22 cellular contexts compared by ENCODE assay signal in genomic region chr16:49466881-49467280, GRCh38.
DNase-seq lines count a peak whose midpoint lies in the region; ATAC-seq and TF ChIP-seq lines count a peak whose summit lies in the region.
"Had no signal": no experiment of that assay in that cellular context is flagged by ENCODE, and none has a peak within 500 bp of the region (broad histone marks: within the 10 kb centered on the region; RNA-seq: fewer than 3 reads in every experiment).

No MANE protein-coding gene starts in this region.

- H3K4me1 ChIP-seq in lung (ENCODE audit: control insufficient read depth in 2 of 2, insufficient read depth in 2 of 2, low read length in 2 of 2) (peaks cover 0 to 3% of the 10 kb centered on the region in 2 donors), vagina (peaks cover 7% of the 10 kb centered on the region)

- H3K36me3 Mint-ChIP-seq in activated CD8-positive, alpha-beta memory T cell treated with anti-CD3 and anti-CD28 coated beads, Interleukin-2, amount 10 ng/mL, durations not matched to agents 7 days and 5 days = no peaks in the 10 kb centered on the region
- H3K36me3 Mint-ChIP-seq: memory B cell had no signal

- H3K27me3 ChIP-seq in lung (ENCODE audit: control insufficient read depth, insufficient read depth) (no peaks in the 10 kb centered on the region), vagina (no peaks in the 10 kb centered on the region)

- H3K27me3 Mint-ChIP-seq in activated CD8-positive, alpha-beta memory T cell treated with anti-CD3 and anti-CD28 coated beads, Interleukin-2, amount 10 ng/mL, durations not matched to agents 7 days and 5 days = peaks cover 7% of the 10 kb centered on the region
- H3K27me3 Mint-ChIP-seq: stimulated activated naive CD8-positive, alpha-beta T cell treated with anti-CD3 and anti-CD28 coated beads, Interleukin-15, Interleukin-2, amounts not matched to agents 100 ng/mL and 50 ng/mL, for 24 hours had no signal

- no peaks in the 10 kb centered on the region for H3K9me3 ChIP-seq in lung (ENCODE audit: control insufficient read depth in 2 of 2, insufficient read depth in 1 of 2, low read length in 1 of 2)
- no peaks in the 10 kb centered on the region for H3K9me3 ChIP-seq in vagina

- TF ChIP-seq CTCF in lung (IDR thresholded peaks at IDR 0.05; ENCODE audit: control extremely low read depth, extremely low read depth) = no peak
- TF ChIP-seq CTCF in vagina (IDR thresholded peaks at IDR 0.05) = no peak

- in situ Hi-C loops in ACHN (cut with HindIII; ENCODE audit: low pct_ligation_motif_present, low pct_unique_long_range_greater_than_20kb, low sequenced_read_pairs) = no loop called here

- H3K4me3 ChIP-seq in lung (no peak overlapping the region), vagina (no peak overlapping the region)
- H3K4me3 ChIP-seq: K562, smooth muscle cell had no signal

- H3K27ac ChIP-seq in lung (ENCODE audit: low read depth in 1 of 2, low read length in 1 of 2) (no peak overlapping the region), vagina (no peak overlapping the region)

- DNase-seq in activated effector memory CD4-positive, alpha-beta T cell treated with anti-CD3 and anti-CD28 coated beads, Interleukin-2, amount 50 U/mL, for 16 hours = peak; percentile 50
- DNase-seq in activated effector memory CD4-positive, alpha-beta T cell treated with Interleukin-2 at 50 U/mL for 16 hours = no peak
- peak; percentile 35 for DNase-seq in activated CD8-positive, alpha-beta memory T cell treated with anti-CD3 and anti-CD28 coated beads, Interleukin-2, amount 10 ng/mL, durations not matched to agents 7 days and 5 days
- peak; percentile 19 for DNase-seq in lung (ENCODE audit: low spot score)
- DNase-seq in vagina (ENCODE audit: extremely low spot score in 2 of 2) = peak; percentile 67 to 77
- DNase-seq in activated CD4-positive, alpha-beta T cell treated with anti-CD3 and anti-CD28 coated beads, Interleukin-2, amount 50 U/mL, for 1 hour = no peak
- DNase-seq in ACHN = no peak
- DNase-seq: activated naive CD4-positive, alpha-beta T cell treated with anti-CD3 and anti-CD28 coated beads, Interleukin-2, amount 50 U/mL, for 16 hours; amygdala; DMS153; hippocampal formation; NCI-H1092; NCI-H187; NCI-H2227 treated with DMSO at 0.1 percent for 48 hours; Right ventricle myocardium superior; stimulated activated CD4-positive, alpha-beta T cell treated with anti-CD3 and anti-CD28 coated beads, Interleukin-1b, Interleukin-23, amount 100 ng/mL, for 48 hours had no signal

- H3K36me3 ChIP-seq in lung (ENCODE audit: control insufficient read depth in 2 of 2, insufficient read depth in 2 of 2, low read length in 2 of 2) (no peaks in the 10 kb centered on the region), vagina (no peaks in the 10 kb centered on the region)

- no peak overlapping the region for H3K27ac Mint-ChIP-seq in activated CD8-positive, alpha-beta memory T cell treated with anti-CD3 and anti-CD28 coated beads, Interleukin-2, amount 10 ng/mL, durations not matched to agents 7 days and 5 days
- H3K27ac Mint-ChIP-seq: memory B cell; stimulated activated naive CD8-positive, alpha-beta T cell treated with anti-CD3 and anti-CD28 coated beads, Interleukin-15, Interleukin-2, amounts not matched to agents 100 ng/mL and 50 ng/mL, for 24 hours; T-helper 2 cell treated with Interferon-gamma antibody and Interleukin-4, amounts not matched to agents 5 μg/mL and 100 μg/mL, for 36 hours had no signal

- TF ChIP-seq POLR2A in vagina (IDR thresholded peaks at IDR 0.05) = no peak

- no peaks in the 10 kb centered on the region for H3K9me3 Mint-ChIP-seq in activated CD8-positive, alpha-beta memory T cell treated with anti-CD3 and anti-CD28 coated beads, Interleukin-2, amount 10 ng/mL, durations not matched to agents 7 days and 5 days (ENCODE audit: low read depth)
- H3K9me3 Mint-ChIP-seq: stimulated activated naive CD8-positive, alpha-beta T cell treated with anti-CD3 and anti-CD28 coated beads, Interleukin-15, Interleukin-2, amounts not matched to agents 100 ng/mL and 50 ng/mL, for 24 hours; T-helper 2 cell treated with Interferon-gamma antibody and Interleukin-4, amounts not matched to agents 5 μg/mL and 100 μg/mL, for 36 hours had no signal

- H3K4me3 Mint-ChIP-seq in activated CD8-positive, alpha-beta memory T cell treated with anti-CD3 and anti-CD28 coated beads, Interleukin-2, amount 10 ng/mL, durations not matched to agents 7 days and 5 days = no peak overlapping the region
- H3K4me3 Mint-ChIP-seq: memory B cell; stimulated activated naive CD8-positive, alpha-beta T cell treated with anti-CD3 and anti-CD28 coated beads, Interleukin-15, Interleukin-2, amounts not matched to agents 100 ng/mL and 50 ng/mL, for 24 hours; T-helper 2 cell treated with Interferon-gamma antibody and Interleukin-4, amounts not matched to agents 5 μg/mL and 100 μg/mL, for 36 hours had no signal

- 86 to 91% methylated on average over 1 of the region's 1 CpG for WGBS in lung, 2 donors

- no peak for ATAC-seq in activated CD8-positive, alpha-beta memory T cell treated with anti-CD3 and anti-CD28 coated beads, Interleukin-2, amount 10 ng/mL, durations not matched to agents 7 days and 5 days
- no peak for ATAC-seq in lung (ENCODE audit: insufficient read depth, low FRiP score)
- ATAC-seq: K562, SK-N-SH treated with all-trans-retinoic acid at 6 μM for 48 hours had no signal

- peaks cover 25% of the 10 kb centered on the region for H3K4me1 Mint-ChIP-seq in activated CD8-positive, alpha-beta memory T cell treated with anti-CD3 and anti-CD28 coated beads, Interleukin-2, amount 10 ng/mL, durations not matched to agents 7 days and 5 days

- CTCF ChIA-PET in activated CD8-positive, alpha-beta memory T cell treated with anti-CD3 and anti-CD28 coated beads, Interleukin-2, amount 10 ng/mL, durations not matched to agents 7 days and 5 days (lab: Charles Lee) = no interaction called here

- intact Hi-C loops in vagina (cut with DNase I) = no loop called here

Comparison
In these comparisons a context has a peak if more than half of its experiments do, and no peak if none do; other contexts are left out.
1. DNase-seq: peak in activated effector memory CD4-positive, alpha-beta T cell treated with anti-CD3 and anti-CD28 coated beads, Interleukin-2, amount 50 U/mL, for 16 hours (single experiment), activated CD8-positive, alpha-beta memory T cell treated with anti-CD3 and anti-CD28 coated beads, Interleukin-2, amount 10 ng/mL, durations not matched to agents 7 days and 5 days (single experiment), lung (single experiment) and vagina (2 of 2); none in activated effector memory CD4-positive, alpha-beta T cell treated with Interleukin-2 at 50 U/mL for 16 hours (single experiment), activated CD4-positive, alpha-beta T cell treated with anti-CD3 and anti-CD28 coated beads, Interleukin-2, amount 50 U/mL, for 1 hour (single experiment) and ACHN (single experiment).